ENCODE assay signal across 8 cellular contexts in genomic region chr14:76920572-76921175, GRCh38.
DNase-seq lines count a peak whose midpoint lies in the region; ATAC-seq and TF ChIP-seq lines count a peak whose summit lies in the region.

No MANE protein-coding gene starts in this region.

- TF ChIP-seq CTCF in vagina (IDR thresholded peaks at IDR 0.05) (no peak), mucosa of descending colon (IDR thresholded peaks at IDR 0.05) (no peak)

- peak overlapping the region; percentile 83 for H3K27ac Mint-ChIP-seq in stimulated activated naive CD8-positive, alpha-beta T cell treated with anti-CD3 and anti-CD28 coated beads, Interleukin-15, Interleukin-2, amounts not matched to agents 100 ng/mL and 50 ng/mL, for 24 hours
- peak overlapping the region; percentile 91 for H3K27ac Mint-ChIP-seq in T-helper 17 cell

- no peaks in the 10 kb centered on the region for H3K9me3 Mint-ChIP-seq in stimulated activated naive CD8-positive, alpha-beta T cell treated with anti-CD3 and anti-CD28 coated beads, Interleukin-15, Interleukin-2, amounts not matched to agents 100 ng/mL and 50 ng/mL, for 24 hours

- no peak for ATAC-seq in stimulated activated naive CD8-positive, alpha-beta T cell treated with anti-CD3 and anti-CD28 coated beads, Interleukin-15, Interleukin-2, amounts not matched to agents 100 U/mL and 50 U/mL, for 24 hours
- no peak for ATAC-seq in T-helper 17 cell
- ATAC-seq in mucosa of descending colon = no peak
- no peak for ATAC-seq in HG02798 (IDR thresholded peaks at IDR 0.05; ENCODE audit: poor library complexity, unreplicated experiment)
- ATAC-seq in aorta (ENCODE audit: low FRiP score) = no peak

- H3K36me3 ChIP-seq in vagina (no peaks in the 10 kb centered on the region), mucosa of descending colon (ENCODE audit: low read depth) (no peaks in the 10 kb centered on the region), aorta (ENCODE audit: control insufficient read depth in 1 of 2, insufficient read depth in 2 of 2, low read length in 1 of 2) (no peaks in the 10 kb centered on the region)

- H3K9me3 ChIP-seq in T-helper 17 cell (ENCODE audit: control insufficient read depth, low read length, poor library complexity, severe bottlenecking) (no peaks in the 10 kb centered on the region), vagina (no peaks in the 10 kb centered on the region), mucosa of descending colon (no peaks in the 10 kb centered on the region), aorta (ENCODE audit: control insufficient read depth, low read length) (no peaks in the 10 kb centered on the region)

- H3K4me1 ChIP-seq in vagina (peaks cover 60% of the 10 kb centered on the region), mucosa of descending colon (ENCODE audit: low read depth) (peaks cover 22% of the 10 kb centered on the region), aorta (ENCODE audit: control insufficient read depth in 1 of 2, insufficient read depth in 2 of 2, low read length in 2 of 2) (peaks cover 1 to 8% of the 10 kb centered on the region in 2 donors)

- H3K27me3 ChIP-seq in layer of hippocampus (ENCODE audit: control insufficient read depth, insufficient read depth, low read length) = no peaks in the 10 kb centered on the region
- no peaks in the 10 kb centered on the region for H3K27me3 ChIP-seq in vagina
- no peaks in the 10 kb centered on the region for H3K27me3 ChIP-seq in aorta (ENCODE audit: control insufficient read depth in 1 of 2, insufficient read depth in 2 of 2, low read length in 1 of 2)

- intact Hi-C loops in vagina (cut with DNase I) = loop anchor here (5.0 kb wide), 1 partner anchor 42 kb away; no protein-coding TSS in a partner anchor
- intact Hi-C loops in mucosa of descending colon (cut with DNase I, micrococcal nuclease) = no loop called here
- intact Hi-C loops in aorta (cut with DNase I) = no loop called here

- whole genome bisulfite sequencing in aorta, 2 donors = 59 to 64% methylated on average over 10 of the region's 10 CpGs

- H3K4me3 Mint-ChIP-seq in stimulated activated naive CD8-positive, alpha-beta T cell treated with anti-CD3 and anti-CD28 coated beads, Interleukin-15, Interleukin-2, amounts not matched to agents 100 ng/mL and 50 ng/mL, for 24 hours = peak overlapping the region; percentile 48
- no peak overlapping the region for H3K4me3 Mint-ChIP-seq in T-helper 17 cell

- H3K27ac ChIP-seq in layer of hippocampus (ENCODE audit: low read depth, low read length) = peak overlapping the region; percentile 66
- peak overlapping the region; percentile 83 for H3K27ac ChIP-seq in vagina
- H3K27ac ChIP-seq in aorta (ENCODE audit: low read depth in 1 of 2, low read length in 2 of 2) = peak overlapping the region in 1 of 2 donors; percentile 68

- H3K4me3 ChIP-seq in vagina (no peak overlapping the region), mucosa of descending colon (no peak overlapping the region), aorta (ENCODE audit: low read length in 2 of 2) (no peak overlapping the region)

- no peak for DNase-seq in stimulated activated naive CD8-positive, alpha-beta T cell treated with anti-CD3 and anti-CD28 coated beads, Interleukin-15, Interleukin-2, amounts not matched to agents 100 U/mL and 50 U/mL, for 24 hours
- no peak for DNase-seq in T-helper 17 cell
- DNase-seq in vagina (ENCODE audit: extremely low spot score in 2 of 2) = no peak
- no peak for DNase-seq in mucosa of descending colon
- DNase-seq in aorta = no peak

- no peaks in the 10 kb centered on the region for H3K36me3 Mint-ChIP-seq in stimulated activated naive CD8-positive, alpha-beta T cell treated with anti-CD3 and anti-CD28 coated beads, Interleukin-15, Interleukin-2, amounts not matched to agents 100 ng/mL and 50 ng/mL, for 24 hours (ENCODE audit: low read depth)
- H3K36me3 Mint-ChIP-seq in T-helper 17 cell (ENCODE audit: low read depth) = no peaks in the 10 kb centered on the region

- peaks cover 68% of the 10 kb centered on the region for H3K4me1 Mint-ChIP-seq in stimulated activated naive CD8-positive, alpha-beta T cell treated with anti-CD3 and anti-CD28 coated beads, Interleukin-15, Interleukin-2, amounts not matched to agents 100 ng/mL and 50 ng/mL, for 24 hours (ENCODE audit: low read depth)
- H3K4me1 Mint-ChIP-seq in T-helper 17 cell = peaks cover 26% of the 10 kb centered on the region

- H3K27me3 Mint-ChIP-seq in stimulated activated naive CD8-positive, alpha-beta T cell treated with anti-CD3 and anti-CD28 coated beads, Interleukin-15, Interleukin-2, amounts not matched to agents 100 ng/mL and 50 ng/mL, for 24 hours = no peaks in the 10 kb centered on the region
- no peaks in the 10 kb centered on the region for H3K27me3 Mint-ChIP-seq in T-helper 17 cell

- TF ChIP-seq POLR2A in vagina (IDR thresholded peaks at IDR 0.05) = no peak
